Comparison of ENCODE assay signal across 8 cellular contexts in the genomic region with DNA sequence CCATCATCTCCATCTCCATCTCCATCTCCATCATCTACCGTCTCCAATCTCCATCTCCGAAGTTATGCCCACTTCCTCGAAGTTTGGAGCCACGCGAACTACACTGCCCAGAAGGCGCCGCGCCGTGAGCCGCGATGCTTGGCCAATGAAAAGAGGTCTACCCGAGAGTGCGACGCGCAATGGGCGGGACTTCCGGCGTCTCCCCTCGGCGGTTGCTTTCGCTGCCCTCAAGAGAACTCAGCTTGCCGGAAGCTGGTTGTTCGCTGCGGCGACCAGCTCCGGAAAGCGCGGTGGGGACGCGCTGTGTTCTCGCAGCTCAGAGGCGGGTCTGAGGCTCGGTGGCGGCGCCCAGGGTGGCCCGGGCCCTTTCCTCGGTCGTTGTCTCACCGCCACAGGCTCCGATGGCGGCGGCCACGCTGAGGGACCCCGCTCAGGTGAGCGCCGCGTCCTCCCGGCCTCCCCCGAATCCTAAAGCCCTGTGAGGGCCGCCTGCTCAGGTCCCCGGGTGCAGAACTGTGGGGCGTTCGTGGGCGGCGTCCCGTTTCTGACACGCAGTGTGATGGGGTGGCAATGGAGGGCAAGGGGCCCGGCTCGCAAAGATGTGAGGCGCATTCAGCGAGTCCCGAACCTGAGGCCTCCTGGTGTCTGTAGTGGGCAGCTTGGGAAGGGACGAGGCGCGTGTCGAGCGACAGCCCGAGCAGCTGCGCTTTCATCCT. TPM values are rescaled to one million over a fixed set of nuclear protein-coding genes. Genes with fewer than 3 reads are reported as not detected.
DNase-seq lines count a peak whose midpoint lies in the region; ATAC-seq and TF ChIP-seq lines count a peak whose summit lies in the region.
"Not testable (repeated sequence)": the region's sequence is repeated elsewhere in the genome, so short reads cannot be mapped to it uniquely, and the experiment has no call there.

Gene ZNF773, plus strand, starts transcription at position 259 of the 716 bp plus-strand sequence. Its CDS starts 143 bp downstream, at position 402.

- H3K27ac ChIP-seq in aorta (ENCODE audit: low read depth in 1 of 2, low read length in 2 of 2) = peak within 1 kb of the TSS in 1 of 2 donors; percentile 37

- not testable (repeated sequence) for H3K36me3 ChIP-seq in aorta (ENCODE audit: control insufficient read depth in 1 of 2, insufficient read depth in 2 of 2, low read length in 1 of 2)

- not testable (repeated sequence) for TF ChIP-seq CTCF in astrocyte of the cerebellum (IDR thresholded peaks at IDR 0.05; ENCODE audit: low read depth, low read length, missing control alignments)

- not testable (repeated sequence) for H3K27me3 ChIP-seq in aorta (ENCODE audit: control insufficient read depth in 1 of 2, insufficient read depth in 2 of 2, low read length in 1 of 2)

- peak; percentile 96 for ATAC-seq in GM18502 (IDR thresholded peaks at IDR 0.05; ENCODE audit: poor library complexity, unreplicated experiment)
- peak; percentile 96 for ATAC-seq in HG02943 (IDR thresholded peaks at IDR 0.05; ENCODE audit: low read depth, unreplicated experiment)
- ATAC-seq in aorta (ENCODE audit: low FRiP score) = peak; percentile 99

- 1% methylated on average over 56 to 62 of the region's 69 CpGs for WGBS in aorta, 2 donors

- in situ Hi-C loops in astrocyte of the cerebellum (cut with HindIII; ENCODE audit: low sequenced_read_pairs) = not testable (repeated sequence)

- intact Hi-C loops in aorta (cut with DNase I) = not testable (repeated sequence)

- peaks cover 11% of the 10 kb centered on the region for H3K9me3 ChIP-seq in aorta (ENCODE audit: control insufficient read depth, low read length)

- not testable (repeated sequence) for H3K4me1 ChIP-seq in aorta (ENCODE audit: control insufficient read depth in 1 of 2, insufficient read depth in 2 of 2, low read length in 2 of 2)

- DNase-seq in NCI-H1930 (lab: John Stamatoyannopoulos, UW) = peak; percentile 95 to 96
- peak; percentile 87 for DNase-seq in T-helper 22 cell (ENCODE audit: low read depth)
- DNase-seq in astrocyte of the cerebellum (ENCODE audit: low read depth) = peak; percentile 91
- peak; percentile 65 to 76 for DNase-seq in hippocampal formation (lab: John Stamatoyannopoulos, UW)
- DNase-seq in retina = peak; percentile 94
- peak; percentile 98 to 99 for DNase-seq in aorta

- H3K4me3 ChIP-seq in astrocyte of the cerebellum (ENCODE audit: low read depth, low read length) (peak within 1 kb of the TSS; percentile 61), aorta (ENCODE audit: low read length in 2 of 2) (peak within 1 kb of the TSS; percentile 57 to 71)

RNA-seq across cellular contexts. Expression of gene ZNF773, which starts in this region (rescaled TPM):
- total RNA-seq in aorta = 1 to 10 TPM; 6.3 to 9.6 TPM
- polyA plus RNA-seq in aorta = 1 to 10 TPM; 2.1 to 5.4 TPM
